8 cellular contexts compared by ENCODE assay signal in genomic region chr20:62937353-62938104, GRCh38.
A peak's percentile ranks its signal among the peaks of the same experiment; 100 is the strongest.
DNase-seq lines count a peak whose midpoint lies in the region; ATAC-seq lines count a peak whose summit lies in the region.

No MANE protein-coding gene starts in this region.

- no peaks in the 10 kb centered on the region for H3K9me3 ChIP-seq in BLaER1

- H3K27me3 ChIP-seq in BLaER1: no peaks in the 10 kb centered on the region

- H4K20me1 ChIP-seq in BLaER1: peaks cover 87% of the 10 kb centered on the region

- H3K4me1 ChIP-seq in BLaER1: peaks cover 66% of the 10 kb centered on the region

- ATAC-seq in GM19328 (IDR thresholded peaks at IDR 0.05; ENCODE audit: unreplicated experiment) (peak; percentile 89), HG03460 (IDR thresholded peaks at IDR 0.05; ENCODE audit: unreplicated experiment) (peak; percentile 67)

- peak overlapping the region; percentile 99 for H3K27ac ChIP-seq in BLaER1
- peak overlapping the region; percentile 89 for H3K27ac ChIP-seq in cingulate gyrus (ENCODE audit: low read depth, low read length)

- DNase-seq in NCI-H524 treated with DMSO at 0.1 percent for 48 hours (lab: John Stamatoyannopoulos, UW): peak; percentile 86
- peak; percentile 98 for DNase-seq in activated CD4-positive, alpha-beta T cell treated with anti-CD3 and anti-CD28 coated beads for 48 hours
- peak; percentile 98 for DNase-seq in left kidney (ENCODE audit: low read depth, low spot score)
- peak; percentile 96 for DNase-seq in stimulated activated CD4-positive, alpha-beta T cell treated with anti-CD3 and anti-CD28 coated beads, Interleukin-1b, Interleukin-23, amount 100 ng/mL, for 4 hours (ENCODE audit: low read depth in 2 of 2)

- H3K9ac ChIP-seq in BLaER1: peak overlapping the region; percentile 99

- peaks cover 64% of the 10 kb centered on the region for H3K36me3 ChIP-seq in BLaER1

- H3K4me3 ChIP-seq in BLaER1: peak overlapping the region; percentile 96

- peak overlapping the region; percentile 88 for H3K4me2 ChIP-seq in BLaER1

Comparison
In these comparisons a context has a peak if more than half of its experiments do, and no peak if none do; other contexts are left out.
1. Peak in every context shown above with its lines: DNase-seq, ATAC-seq, H3K4me3 ChIP-seq and H3K27ac ChIP-seq.